Comparison of ENCODE assay signal across 10 cellular contexts in the genomic region with DNA sequence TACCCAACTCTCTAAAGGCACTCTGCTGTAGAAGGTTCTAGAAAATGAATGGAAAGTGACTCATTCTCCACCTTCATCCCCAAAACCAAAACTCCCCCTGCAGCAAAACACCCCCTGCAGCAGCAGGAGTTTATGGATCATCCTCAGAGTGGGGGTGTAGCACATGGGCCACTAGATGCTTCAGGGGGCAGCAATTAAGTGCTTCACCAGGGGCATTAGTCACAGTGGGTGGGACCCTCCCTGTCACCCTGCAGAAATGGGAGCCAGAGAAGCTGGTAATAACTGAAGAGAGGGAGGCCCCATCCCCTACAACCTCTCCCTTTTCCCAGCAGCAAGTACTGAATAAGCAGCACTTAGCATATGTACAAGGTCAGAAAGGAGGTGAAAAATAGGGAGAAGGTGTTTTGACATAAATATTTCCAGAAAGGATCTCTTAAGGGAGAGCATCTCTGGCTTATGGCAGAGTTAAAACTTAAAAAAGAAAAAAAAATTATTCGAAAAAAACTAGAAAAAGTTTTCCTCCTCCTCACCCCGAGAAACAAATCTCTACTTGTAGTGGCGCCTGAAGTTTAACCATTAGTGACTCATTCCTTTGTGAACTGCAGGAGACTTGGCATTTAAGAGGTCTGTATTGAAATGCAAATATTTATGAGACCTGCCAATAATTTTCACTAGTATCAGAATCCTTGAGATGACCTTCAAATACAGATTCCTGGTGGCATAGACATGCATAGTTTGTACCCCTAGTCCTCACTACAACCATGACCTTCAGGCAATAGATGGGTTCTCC.
A peak's percentile ranks its signal among the peaks of the same experiment; 100 is the strongest.
DNase-seq lines count a peak whose midpoint lies in the region; ATAC-seq, FAIRE-seq and TF ChIP-seq lines count a peak whose summit lies in the region.
"Had no signal": no experiment of that assay in that cellular context is flagged by ENCODE, and none has a peak within 500 bp of the region (broad histone marks: within the 10 kb centered on the region; RNA-seq: fewer than 3 reads in every experiment).

No MANE protein-coding gene starts in this region.

- no peaks in the 10 kb centered on the region for H3K79me1 ChIP-seq in mesenchymal stem cell (replicated peaks; ENCODE audit: low read length, poor library complexity, severe bottlenecking)

- H3K36me3 ChIP-seq in HEK293 (ENCODE audit: control insufficient read depth in 2 of 2, insufficient read depth in 1 of 2, low read length in 2 of 2) (no peaks in the 10 kb centered on the region), K562 (ENCODE audit: control insufficient read depth, insufficient read depth, low read length) (no peaks in the 10 kb centered on the region), mesenchymal stem cell (ENCODE audit: control insufficient read depth in 1 of 2, insufficient read depth in 2 of 2, low read depth in 1 of 2, low read length in 2 of 2) (no peaks in the 10 kb centered on the region)
- no peaks in the 10 kb centered on the region for H3K36me3 ChIP-seq in CD8-positive, alpha-beta T cell (ENCODE audit: insufficient read depth, low read length)

- POLR2A ChIA-PET in HEK293 (lab: Yijun Ruan, JAX) = no interaction called here
- POLR2A ChIA-PET in K562 (lab: Yijun Ruan, JAX) = no interaction called here
- POLR2A ChIA-PET in CD8-positive, alpha-beta T cell (lab: Charles Lee) = interaction anchor here (0.5 kb wide), 1 partner anchor 12 kb away, joined by 3 read pairs; no protein-coding TSS in a partner anchor

- H3K18ac ChIP-seq in mesenchymal stem cell (ENCODE audit: low read depth in 1 of 2, low read length in 2 of 2) = no peak overlapping the region

- H3K4me1 ChIP-seq in HEK293 (ENCODE audit: control insufficient read depth, insufficient read depth, low read length) = 0 out of 2 replicates have a peak, but pooled peaks cover 3% of the 10 kb centered on the region
- peaks cover 0 to 14% of the 10 kb centered on the region in 2 experiments; a peak in 3 of 5 replicates for H3K4me1 ChIP-seq in K562 (replicated peaks in 1 of 2; ENCODE audit: control insufficient read depth in 2 of 2, insufficient read depth in 2 of 2, low read length in 2 of 2)
- peaks cover 18% of the 10 kb centered on the region for H3K4me1 ChIP-seq in mesenchymal stem cell (ENCODE audit: control insufficient read depth, insufficient read depth, low read depth, low read length)
- peaks cover 40% of the 10 kb centered on the region for H3K4me1 ChIP-seq in CD8-positive, alpha-beta T cell (ENCODE audit: insufficient read depth, low read length)

- no peak overlapping the region for H3K14ac ChIP-seq in mesenchymal stem cell (ENCODE audit: low read length in 2 of 2)

- H2BK120ac ChIP-seq in mesenchymal stem cell (ENCODE audit: low read depth, low read length) = no peak overlapping the region

- no peaks in the 10 kb centered on the region for H4K20me1 ChIP-seq in K562 (replicated peaks; ENCODE audit: control insufficient read depth, insufficient read depth, low read length)

- no peak overlapping the region for H3K27ac Mint-ChIP-seq in CD8-positive, alpha-beta T cell

- no peaks in the 10 kb centered on the region for H3K36me3 Mint-ChIP-seq in CD8-positive, alpha-beta T cell

- H3K23ac ChIP-seq in mesenchymal stem cell (ENCODE audit: low read length in 2 of 2) = no peak overlapping the region

- H2BK15ac ChIP-seq in mesenchymal stem cell (ENCODE audit: low read depth, poor library complexity, severe bottlenecking) = no peak overlapping the region

- no TSS peak for BruUV-seq in K562 (replicated peaks; lab: Mats Ljungman, UMichigan)

- no peak for TF ChIP-seq EP300 in K562 (IDR thresholded peaks at IDR 0.05; ENCODE audit: low read length)

- H4K91ac ChIP-seq in mesenchymal stem cell (ENCODE audit: low read length) = no peak overlapping the region

- H2AFZ ChIP-seq in K562 (ENCODE audit: low read depth, low read length) (no peak overlapping the region), mesenchymal stem cell (ENCODE audit: low read depth, low read length) (no peak overlapping the region)

- no peak overlapping the region for H3K4me3 ChIP-seq in HEK293 (ENCODE audit: low read depth, low read length)
- no peak overlapping the region for H3K4me3 ChIP-seq in K562
- peak overlapping the region in 1 of 2 experiments; percentile 54 for H3K4me3 ChIP-seq in mesenchymal stem cell (ENCODE audit: insufficient read depth in 1 of 2, low read depth in 1 of 2, low read length in 2 of 2)
- no peak overlapping the region for H3K4me3 ChIP-seq in CD8-positive, alpha-beta T cell (ENCODE audit: low read depth, low read length)

- DNase-seq in Caki2 (ENCODE audit: low read depth) (peak; percentile 63), K562 (ENCODE audit: extremely low read depth in 1 of 4, low spot score in 3 of 4) (no peak), mesenchymal stem cell (peak; percentile 8), medulla oblongata (ENCODE audit: extremely low spot score) (no peak), MV-4-11 (lab: John Stamatoyannopoulos, UW) (no peak)
- DNase-seq in CD8-positive, alpha-beta T cell = no peak
- DNase-seq: RPMI8226 had no signal

- no peak overlapping the region for H3K9ac ChIP-seq in K562 (ENCODE audit: insufficient read depth in 1 of 2, low read depth in 2 of 2, low read length in 2 of 2)
- H3K9ac ChIP-seq in mesenchymal stem cell (ENCODE audit: low read length) = peak overlapping the region; percentile 76

- no peaks in the 10 kb centered on the region for H3K9me3 Mint-ChIP-seq in CD8-positive, alpha-beta T cell

- no peak for TF ChIP-seq RAD21 in K562 (CRISPR knock-in tag; conservative IDR thresholded peaks at IDR 0.05 in 1 of 2, IDR thresholded peaks at IDR 0.05 in 1 of 2)

- FAIRE-seq in K562 (lab: Jason Lieb, UNC) = no peak

- intact Hi-C loops in K562 (cut with micrococcal nuclease) = no loop called here
- intact Hi-C loops in CD8-positive, alpha-beta T cell (cut with DNase I, micrococcal nuclease) = loop anchor here (2.0 to 10.0 kb wide), 3 partner anchors 23 to 345 kb away; a partner anchor contains a TSS

- H3K9me3 ChIP-seq in HEK293 (ENCODE audit: control insufficient read depth, insufficient read depth, low read depth, low read length) (no peaks in the 10 kb centered on the region), K562 (replicated peaks; ENCODE audit: control insufficient read depth, insufficient read depth, low read depth, low read length) (no peaks in the 10 kb centered on the region), mesenchymal stem cell (ENCODE audit: control insufficient read depth, low read length) (no peaks in the 10 kb centered on the region)
- H3K9me3 ChIP-seq in CD8-positive, alpha-beta T cell (ENCODE audit: low read length) = no peaks in the 10 kb centered on the region

- TF ChIP-seq CTCF in HEK293 (tag by site-specific recombination; IDR thresholded peaks at IDR 0.05) = no peak
- TF ChIP-seq CTCF in K562 (IDR thresholded peaks at IDR 0.05 in 2 of 3, conservative IDR thresholded peaks at IDR 0.05 in 1 of 3; ENCODE audit: insufficient read depth in 2 of 3, low read depth in 1 of 3, low read length in 3 of 3) = no peak
- no peak for TF ChIP-seq CTCF in CD8-positive, alpha-beta T cell (IDR thresholded peaks at IDR 0.05)

- H3K4ac ChIP-seq in mesenchymal stem cell (ENCODE audit: low read depth in 1 of 2, low read length in 2 of 2) = no peak overlapping the region

- H3K4me1 Mint-ChIP-seq in CD8-positive, alpha-beta T cell (ENCODE audit: low read depth) = peaks cover 50% of the 10 kb centered on the region

- H3K4me2 ChIP-seq in K562 (ENCODE audit: insufficient read depth, low read length) (no peak overlapping the region), mesenchymal stem cell (ENCODE audit: low read length, poor library complexity, severe bottlenecking) (no peak overlapping the region)

- no peaks in the 10 kb centered on the region for H3K79me2 ChIP-seq in K562 (ENCODE audit: control insufficient read depth, insufficient read depth, low read length)

- no peaks in the 10 kb centered on the region for H3K27me3 Mint-ChIP-seq in CD8-positive, alpha-beta T cell (ENCODE audit: low read depth)

- CTCF ChIA-PET in HEK293 (lab: Yijun Ruan, JAX) (no interaction called here), K562 (lab: Yijun Ruan, JAX; ENCODE audit: low intra/inter-chr PET ratio) (no interaction called here)
- CTCF ChIA-PET in CD8-positive, alpha-beta T cell (lab: Charles Lee) = interaction anchor here (1.1 kb wide), 1 partner anchor 33 kb away, joined by 4 read pairs; no protein-coding TSS in a partner anchor

- H2BK12ac ChIP-seq in mesenchymal stem cell (ENCODE audit: low read length in 2 of 2) = no peak overlapping the region

- no peak overlapping the region for H2BK5ac ChIP-seq in mesenchymal stem cell (ENCODE audit: low read depth, low read length, poor library complexity, severe bottlenecking)

- H3K27ac ChIP-seq in HEK293 (ENCODE audit: extremely low read depth, low read depth, low read length) = no peak overlapping the region
- H3K27ac ChIP-seq in K562 (ENCODE audit: extremely low read depth, low read depth, low read length) = no peak overlapping the region
- H3K27ac ChIP-seq in mesenchymal stem cell (ENCODE audit: low read length, poor library complexity, severe bottlenecking) = peak overlapping the region; percentile 57
- no peak overlapping the region for H3K27ac ChIP-seq in CD8-positive, alpha-beta T cell (ENCODE audit: low read depth, low read length)

- no peak overlapping the region for H2AK5ac ChIP-seq in mesenchymal stem cell (ENCODE audit: low read length, severe bottlenecking)

- H4K8ac ChIP-seq in mesenchymal stem cell (ENCODE audit: low read length) = no peak overlapping the region

- no peak for TF ChIP-seq POLR2A in K562 (conservative IDR thresholded peaks at IDR 0.05)

- H3K27me3 ChIP-seq in K562 (ENCODE audit: control insufficient read depth in 2 of 2, insufficient read depth in 2 of 2, low read length in 2 of 2) = no peaks in the 10 kb centered on the region
- no peaks in the 10 kb centered on the region for H3K27me3 ChIP-seq in mesenchymal stem cell (ENCODE audit: control insufficient read depth in 1 of 2, insufficient read depth in 1 of 2, low read length in 2 of 2)
- no peaks in the 10 kb centered on the region for H3K27me3 ChIP-seq in CD8-positive, alpha-beta T cell (ENCODE audit: insufficient read depth, low read length)

- 22% methylated on average over 3 of the region's 3 CpGs for WGBS in K562 (ENCODE audit: insufficient coverage, low coverage, missing lambda C conversion rate)
- 77% methylated on average over 3 of the region's 3 CpGs for WGBS in mesenchymal stem cell

- no peak for ATAC-seq in K562
- no peak for ATAC-seq in CD8-positive, alpha-beta T cell
- ATAC-seq in activated CD4-positive, CD25-positive, alpha-beta regulatory T cell treated with anti-CD3 and anti-CD28 coated beads, Interleukin-2, amount 50 U/mL, for 24 hours = no peak
- ATAC-seq: HCT116 had no signal

- in situ Hi-C loops in Caki2 (cut with HindIII; ENCODE audit: low pct_unique_long_range_greater_than_20kb, low sequenced_read_pairs) (no loop called here), K562 (cut with MboI) (no loop called here)

- H3K4me3 Mint-ChIP-seq in CD8-positive, alpha-beta T cell = no peak overlapping the region

- no peaks in the 10 kb centered on the region for H3K9me1 ChIP-seq in K562 (ENCODE audit: control insufficient read depth, insufficient read depth, low read length)

TF ChIP-seq in K562, 482 proteins besides CTCF, POLR2A, EP300 and RAD21:
- TF ChIP-seq RUNX1 (IDR thresholded peaks at IDR 0.05; ENCODE audit: low read depth) (no peak), MBD2 (IDR thresholded peaks at IDR 0.05; ENCODE audit: borderline replicate concordance, low read depth) (no peak), ZNF79 (CRISPR knock-in tag; IDR thresholded peaks at IDR 0.05; ENCODE audit: low read depth) (peak; percentile 89), KHSRP (IDR thresholded peaks at IDR 0.05) (no peak)

Comparison
In these comparisons a context has a peak if more than half of its experiments do, and no peak if none do; other contexts are left out.
1. DNase-seq: peak in Caki2 (single experiment) and mesenchymal stem cell (single experiment); none in K562 (0 of 4), medulla oblongata (single experiment), CD8-positive, alpha-beta T cell (0 of 7) and MV-4-11 (single experiment).